ENCODE assay signal across 24 cellular contexts in the genomic region with DNA sequence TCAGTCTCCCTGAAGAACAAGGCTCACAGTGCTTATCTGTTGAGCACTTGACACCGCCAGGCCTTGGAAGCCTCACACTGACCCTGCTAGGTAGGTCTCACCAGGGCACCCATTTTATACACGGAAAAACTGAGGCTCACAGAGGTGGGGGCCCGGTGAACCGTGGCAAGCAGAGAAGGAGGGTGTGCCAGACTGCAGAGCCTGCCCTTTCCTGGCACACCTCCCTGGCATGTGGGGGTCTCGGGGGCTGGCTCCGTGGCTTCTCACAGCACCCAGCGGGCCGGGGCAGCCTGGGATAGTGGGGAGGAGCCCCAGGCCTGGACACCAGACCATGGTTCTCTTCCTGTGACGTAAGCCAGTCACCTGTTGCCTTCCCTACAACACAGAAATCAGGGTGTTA.
"Had no signal": no experiment of that assay in that cellular context is flagged by ENCODE, and none has a peak within 500 bp of the region (broad histone marks: within the 10 kb centered on the region; RNA-seq: fewer than 3 reads in every experiment).

No MANE protein-coding gene starts in this region.

- H3K27ac ChIP-seq: coronary artery, foreskin keratinocyte, parathyroid adenoma, psoas muscle, right lobe of liver, tibial artery, upper lobe of left lung, vagina had no signal

- DNase-seq: effector CD4-positive, alpha-beta T cell; endodermal cell; erythroblast; foreskin keratinocyte; immature natural killer cell; mammary epithelial cell; retina; stimulated activated CD4-positive, alpha-beta T cell treated with anti-CD3 and anti-CD28 coated beads, Interleukin-15, amount 100 ng/mL, for 24 hours; stimulated activated CD4-positive, alpha-beta T cell treated with anti-CD3 and anti-CD28 coated beads, Interleukin-1b, Interleukin-23, amount 100 ng/mL, for 48 hours; stimulated activated CD4-positive, alpha-beta T cell treated with anti-CD3 and anti-CD28 coated beads, Interleukin-4, amount 100 ng/mL, for 24 hours; tibial artery; upper lobe of left lung had no signal

- H3K27ac Mint-ChIP-seq: endodermal cell; mesothelial cell of epicardium; nephron; stimulated activated memory B cell treated with anti-CD40 and anti-IgM and Interleukin-4, amounts not matched to agents 10 μg/mL and 1 μg/mL and 100 μg/mL, for 72 hours; stimulated activated naive CD8-positive, alpha-beta T cell treated with anti-CD3 and anti-CD28 coated beads, Interleukin-15, Interleukin-2, amounts not matched to agents 100 ng/mL and 50 ng/mL, for 24 hours had no signal

- H3K4me3 ChIP-seq: coronary artery, psoas muscle, right lobe of liver, tibial artery, upper lobe of left lung, vagina had no signal

- H3K4me3 Mint-ChIP-seq: endodermal cell; immature natural killer cell; mesothelial cell of epicardium; nephron; stimulated activated memory B cell treated with anti-CD40 and anti-IgM and Interleukin-4, amounts not matched to agents 10 μg/mL and 1 μg/mL and 100 μg/mL, for 72 hours; stimulated activated naive CD8-positive, alpha-beta T cell treated with anti-CD3 and anti-CD28 coated beads, Interleukin-15, Interleukin-2, amounts not matched to agents 100 ng/mL and 50 ng/mL, for 24 hours had no signal

- H3K9me3 ChIP-seq: psoas muscle, right lobe of liver, tibial artery, vagina had no signal

- H3K79me2 ChIP-seq: parathyroid adenoma had no signal

- H3K4me1 ChIP-seq: foreskin keratinocyte, parathyroid adenoma, psoas muscle, right lobe of liver, upper lobe of left lung had no signal

- FAIRE-seq: endothelial cell of umbilical vein, keratinocyte had no signal

- H3K9ac ChIP-seq: parathyroid adenoma had no signal

- H3K36me3 Mint-ChIP-seq: mesothelial cell of epicardium had no signal

- H3K36me3 ChIP-seq: right lobe of liver, tibial artery, upper lobe of left lung, vagina had no signal

- H3K9me3 Mint-ChIP-seq: endodermal cell, immature natural killer cell had no signal

- H3K27me3 Mint-ChIP-seq: stimulated activated naive CD8-positive, alpha-beta T cell treated with anti-CD3 and anti-CD28 coated beads, Interleukin-15, Interleukin-2, amounts not matched to agents 100 ng/mL and 50 ng/mL, for 24 hours had no signal

- H2AFZ ChIP-seq: parathyroid adenoma had no signal

- H3K27me3 ChIP-seq: foreskin keratinocyte, right lobe of liver, tibial artery, upper lobe of left lung, vagina had no signal

- ATAC-seq: foreskin keratinocyte; left colon; psoas muscle; right lobe of liver; stimulated activated memory B cell treated with anti-CD40 and anti-IgM and Interleukin-4, amounts not matched to agents 10 μg/mL and 1 μg/mL and 100 μg/mL, for 72 hours had no signal
